ENCODE assay signal across 1 cellular context in the genomic region with DNA sequence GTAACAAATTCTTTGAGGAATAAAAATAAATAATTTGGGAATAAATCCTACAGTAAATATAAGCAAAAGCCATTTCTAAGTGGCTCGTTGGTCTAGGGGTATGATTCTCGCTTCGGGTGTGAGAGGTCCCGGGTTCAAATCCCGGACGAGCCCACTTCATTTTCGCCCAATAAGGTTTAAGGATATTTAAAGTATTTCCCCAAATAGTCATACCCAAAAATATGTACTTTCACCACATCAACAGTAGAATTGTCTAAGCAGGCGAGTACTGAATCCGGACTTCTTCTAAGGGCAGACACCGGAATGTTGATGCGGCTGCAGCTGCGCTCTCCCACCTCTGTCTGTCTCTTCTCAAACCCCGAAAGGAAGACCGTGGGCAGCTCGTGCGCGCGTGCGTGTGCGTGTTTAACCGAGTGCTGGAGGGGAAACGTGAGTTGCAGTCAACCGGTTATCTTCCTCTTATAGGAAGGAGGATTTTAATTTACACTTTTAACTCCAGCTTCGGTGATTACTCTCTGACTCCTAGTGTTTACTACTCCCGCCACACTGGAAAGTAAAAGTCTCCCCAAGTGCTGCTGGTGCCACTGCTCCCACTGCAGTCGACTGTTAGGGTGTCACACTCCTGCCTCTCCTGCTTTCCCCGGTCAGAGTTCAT.
TF ChIP-seq lines count a peak whose summit lies in the region.

No MANE protein-coding gene starts in this region.

TF ChIP-seq in GM12878, 131 proteins besides CTCF, POLR2A, EP300 and RAD21 (continued from another document):
- TF ChIP-seq EED (IDR thresholded peaks at IDR 0.05; ENCODE audit: low read depth) (no peak), POU2F2 (IDR thresholded peaks at IDR 0.05; ENCODE audit: borderline replicate concordance, low read depth, low read length) (no peak), RUNX3 (IDR thresholded peaks at IDR 0.05; ENCODE audit: low read length) (peak; percentile 57), ZNF217 (IDR thresholded peaks at IDR 0.05) (no peak; the same call in 1 of the 2 replicates), ATF7 (IDR thresholded peaks at IDR 0.05; ENCODE audit: low read depth) (no peak), ZNF24 (IDR thresholded peaks at IDR 0.05) (peak; percentile 97), LARP7 (IDR thresholded peaks at IDR 0.05) (no peak), CBX3 (IDR thresholded peaks at IDR 0.05; ENCODE audit: borderline replicate concordance, low read depth) (no peak), MTA3 (IDR thresholded peaks at IDR 0.05; ENCODE audit: borderline replicate concordance, low read length) (no peak; the same call in 1 of the 2 replicates), SUPT20H (IDR thresholded peaks at IDR 0.05; ENCODE audit: borderline replicate concordance, control insufficient read depth, low read depth, low read length) (no peak), EZH2 (IDR thresholded peaks at IDR 0.05; ENCODE audit: borderline replicate concordance, control insufficient read depth, low read depth, low read length) (no peak), MTA2 (IDR thresholded peaks at IDR 0.05; ENCODE audit: low read depth) (no peak), CHD2 (IDR thresholded peaks at IDR 0.05; ENCODE audit: borderline replicate concordance, low read depth, low read length) (no peak)
- TF ChIP-seq, protein P1, sequence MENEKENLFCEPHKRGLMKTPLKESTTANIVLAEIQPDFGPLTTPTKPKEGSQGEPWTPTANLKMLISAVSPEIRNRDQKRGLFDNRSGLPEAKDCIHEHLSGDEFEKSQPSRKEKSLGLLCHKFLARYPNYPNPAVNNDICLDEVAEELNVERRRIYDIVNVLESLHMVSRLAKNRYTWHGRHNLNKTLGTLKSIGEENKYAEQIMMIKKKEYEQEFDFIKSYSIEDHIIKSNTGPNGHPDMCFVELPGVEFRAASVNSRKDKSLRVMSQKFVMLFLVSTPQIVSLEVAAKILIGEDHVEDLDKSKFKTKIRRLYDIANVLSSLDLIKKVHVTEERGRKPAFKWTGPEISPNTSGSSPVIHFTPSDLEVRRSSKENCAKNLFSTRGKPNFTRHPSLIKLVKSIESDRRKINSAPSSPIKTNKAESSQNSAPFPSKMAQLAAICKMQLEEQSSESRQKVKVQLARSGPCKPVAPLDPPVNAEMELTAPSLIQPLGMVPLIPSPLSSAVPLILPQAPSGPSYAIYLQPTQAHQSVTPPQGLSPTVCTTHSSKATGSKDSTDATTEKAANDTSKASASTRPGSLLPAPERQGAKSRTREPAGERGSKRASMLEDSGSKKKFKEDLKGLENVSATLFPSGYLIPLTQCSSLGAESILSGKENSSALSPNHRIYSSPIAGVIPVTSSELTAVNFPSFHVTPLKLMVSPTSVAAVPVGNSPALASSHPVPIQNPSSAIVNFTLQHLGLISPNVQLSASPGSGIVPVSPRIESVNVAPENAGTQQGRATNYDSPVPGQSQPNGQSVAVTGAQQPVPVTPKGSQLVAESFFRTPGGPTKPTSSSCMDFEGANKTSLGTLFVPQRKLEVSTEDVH (IDR thresholded peaks at IDR 0.05; ENCODE audit: low read depth, partially characterized antibody), result no peak
- TF ChIP-seq, protein P2, sequence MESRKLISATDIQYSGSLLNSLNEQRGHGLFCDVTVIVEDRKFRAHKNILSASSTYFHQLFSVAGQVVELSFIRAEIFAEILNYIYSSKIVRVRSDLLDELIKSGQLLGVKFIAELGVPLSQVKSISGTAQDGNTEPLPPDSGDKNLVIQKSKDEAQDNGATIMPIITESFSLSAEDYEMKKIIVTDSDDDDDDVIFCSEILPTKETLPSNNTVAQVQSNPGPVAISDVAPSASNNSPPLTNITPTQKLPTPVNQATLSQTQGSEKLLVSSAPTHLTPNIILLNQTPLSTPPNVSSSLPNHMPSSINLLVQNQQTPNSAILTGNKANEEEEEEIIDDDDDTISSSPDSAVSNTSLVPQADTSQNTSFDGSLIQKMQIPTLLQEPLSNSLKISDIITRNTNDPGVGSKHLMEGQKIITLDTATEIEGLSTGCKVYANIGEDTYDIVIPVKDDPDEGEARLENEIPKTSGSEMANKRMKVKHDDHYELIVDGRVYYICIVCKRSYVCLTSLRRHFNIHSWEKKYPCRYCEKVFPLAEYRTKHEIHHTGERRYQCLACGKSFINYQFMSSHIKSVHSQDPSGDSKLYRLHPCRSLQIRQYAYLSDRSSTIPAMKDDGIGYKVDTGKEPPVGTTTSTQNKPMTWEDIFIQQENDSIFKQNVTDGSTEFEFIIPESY (IDR thresholded peaks at IDR 0.05), result no peak
- TF ChIP-seq, protein P3, sequence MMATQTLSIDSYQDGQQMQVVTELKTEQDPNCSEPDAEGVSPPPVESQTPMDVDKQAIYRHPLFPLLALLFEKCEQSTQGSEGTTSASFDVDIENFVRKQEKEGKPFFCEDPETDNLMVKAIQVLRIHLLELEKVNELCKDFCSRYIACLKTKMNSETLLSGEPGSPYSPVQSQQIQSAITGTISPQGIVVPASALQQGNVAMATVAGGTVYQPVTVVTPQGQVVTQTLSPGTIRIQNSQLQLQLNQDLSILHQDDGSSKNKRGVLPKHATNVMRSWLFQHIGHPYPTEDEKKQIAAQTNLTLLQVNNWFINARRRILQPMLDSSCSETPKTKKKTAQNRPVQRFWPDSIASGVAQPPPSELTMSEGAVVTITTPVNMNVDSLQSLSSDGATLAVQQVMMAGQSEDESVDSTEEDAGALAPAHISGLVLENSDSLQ (IDR thresholded peaks at IDR 0.05), result 0 out of 2 replicates have a peak, but pooled peaks have one; percentile 5
